Comparison of ENCODE assay signal across 9 cellular contexts in genomic region chr19:48806818-48807589, GRCh38. TPM values are rescaled to one million over a fixed set of nuclear protein-coding genes. Genes with fewer than 3 reads are reported as not detected.
DNase-seq lines count a peak whose midpoint lies in the region; ATAC-seq, FAIRE-seq and TF ChIP-seq lines count a peak whose summit lies in the region.
"Had no signal": no experiment of that assay in that cellular context is flagged by ENCODE, and none has a peak within 500 bp of the region (broad histone marks: within the 10 kb centered on the region; RNA-seq: fewer than 3 reads in every experiment).

No MANE protein-coding gene starts in this region.

- POLR2A ChIA-PET in A549 (lab: Yijun Ruan, JAX): interaction anchor here (1.1 to 2.2 kb wide), 3 partner anchors 11 to 172 kb away, joined by 3 to 9 read pairs (median 3); partner anchors contain the start of gene PPP1R15A

- no peak overlapping the region for H3K9ac ChIP-seq in GM23248

- H4K20me1 ChIP-seq in GM23248 (ENCODE audit: insufficient read depth): no peaks in the 10 kb centered on the region

- no peak for TF ChIP-seq EP300 in A549 (IDR thresholded peaks at IDR 0.05)

- no peak for TF ChIP-seq POLR2A in A549 (IDR thresholded peaks at IDR 0.05; ENCODE audit: low read length)

- H3F3A ChIP-seq in GM23248 (ENCODE audit: insufficient read depth): no peaks in the 10 kb centered on the region

- H3K27me3 ChIP-seq in GM23248 (replicated peaks; ENCODE audit: insufficient read depth): no peaks in the 10 kb centered on the region

- no peak overlapping the region for H3K4me2 ChIP-seq in A549
- H3K4me2 ChIP-seq in GM23248 (ENCODE audit: unreplicated experiment): no peak overlapping the region

- TF ChIP-seq RAD21 in A549 (conservative IDR thresholded peaks at IDR 0.05 in 1 of 2, IDR thresholded peaks at IDR 0.05 in 1 of 2): no peak

- H3K36me3 ChIP-seq in GM23248 (ENCODE audit: low read depth): no peaks in the 10 kb centered on the region

- DNase-seq in A549 (ENCODE audit: low read depth in 1 of 2, low spot score in 1 of 2): peak in 1 of 2 experiments; percentile 76
- peak; percentile 73 for DNase-seq in GM23248
- DNase-seq in left lobe of liver (ENCODE audit: low spot score): peak; percentile 92
- no peak for DNase-seq in NCI-H226
- DNase-seq in KBM-7: no peak
- no peak for DNase-seq in GM19238 (ENCODE audit: insufficient read length, low spot score)

- H3K79me2 ChIP-seq in GM23248 (ENCODE audit: insufficient read depth): no peaks in the 10 kb centered on the region

- H3K9me2 ChIP-seq in GM23248 (ENCODE audit: insufficient read depth): no peaks in the 10 kb centered on the region

- FAIRE-seq in A549 (lab: Jason Lieb, UNC): no peak

- H3K27ac ChIP-seq in A549: no peak overlapping the region
- H3K27ac ChIP-seq in GM23248: no peak overlapping the region
- H3K27ac ChIP-seq in angular gyrus (ENCODE audit: low read depth, low read length): peak overlapping the region; percentile 81

- no peak overlapping the region for H2AFZ ChIP-seq in GM23248

- no peak for TF ChIP-seq CTCF in A549 (IDR thresholded peaks at IDR 0.05)

- WGBS in A549 (ENCODE audit: missing lambda C conversion rate): 78% methylated on average over 17 of the region's 17 CpGs
- WGBS in GM23248 (ENCODE audit: low coverage in 1 of 2, low lambda C conversion rate in 2 of 2, missing lambda C conversion rate in 2 of 2), 2 experiments: 63 to 69% methylated on average over 15 to 17 of the region's 17 CpGs

- ATAC-seq in A549 (peak; percentile 65 to 74), left lobe of liver (peak; percentile 73), HG03196 (IDR thresholded peaks at IDR 0.05; ENCODE audit: unreplicated experiment) (no peak)

- CTCF ChIA-PET in A549 (lab: Yijun Ruan, JAX): interaction anchor here (0.8 to 9.7 kb wide), 10 partner anchors 10 to 418 kb away, joined by 3 to 138 read pairs (median 6); partner anchors contain the start of gene HSD17B14

- H3K4me1 ChIP-seq in A549 (peaks cover 9% of the 10 kb centered on the region), GM23248 (ENCODE audit: insufficient read depth) (no peaks in the 10 kb centered on the region)

- no peaks in the 10 kb centered on the region for H3K9me3 ChIP-seq in A549
- no peaks in the 10 kb centered on the region for H3K9me3 ChIP-seq in GM23248 (ENCODE audit: low read depth)

- H3K4me3 ChIP-seq in A549 (no peak overlapping the region), GM23248 (no peak overlapping the region)

- in situ Hi-C loops in GM23248 (cut with MboI): no loop called here
- in situ Hi-C loops in KBM-7 (cut with MboI; ENCODE audit: low pct_unique_long_range_greater_than_20kb, low sequenced_read_pairs): no loop called here

TF ChIP-seq in A549, 52 proteins besides CTCF, POLR2A, EP300 and RAD21:
- TF ChIP-seq KDM1A (IDR thresholded peaks at IDR 0.05; ENCODE audit: low read depth) (no peak), EHF (CRISPR knock-in tag; IDR thresholded peaks at IDR 0.05) (no peak), PBX3 (IDR thresholded peaks at IDR 0.05) (no peak), MAFK (IDR thresholded peaks at IDR 0.05; ENCODE audit: partially characterized antibody) (peak; percentile 87), GATA3 (IDR thresholded peaks at IDR 0.05; ENCODE audit: borderline replicate concordance) (no peak), HES2 (IDR thresholded peaks at IDR 0.05) (no peak), EHMT2 (IDR thresholded peaks at IDR 0.05; ENCODE audit: low read depth) (no peak), NFE2L2 (conservative IDR thresholded peaks at IDR 0.05; ENCODE audit: low read length) (no peak)
- TF ChIP-seq, protein P1, sequence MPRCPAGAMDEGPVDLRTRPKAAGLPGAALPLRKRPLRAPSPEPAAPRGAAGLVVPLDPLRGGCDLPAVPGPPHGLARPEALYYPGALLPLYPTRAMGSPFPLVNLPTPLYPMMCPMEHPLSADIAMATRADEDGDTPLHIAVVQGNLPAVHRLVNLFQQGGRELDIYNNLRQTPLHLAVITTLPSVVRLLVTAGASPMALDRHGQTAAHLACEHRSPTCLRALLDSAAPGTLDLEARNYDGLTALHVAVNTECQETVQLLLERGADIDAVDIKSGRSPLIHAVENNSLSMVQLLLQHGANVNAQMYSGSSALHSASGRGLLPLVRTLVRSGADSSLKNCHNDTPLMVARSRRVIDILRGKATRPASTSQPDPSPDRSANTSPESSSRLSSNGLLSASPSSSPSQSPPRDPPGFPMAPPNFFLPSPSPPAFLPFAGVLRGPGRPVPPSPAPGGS (IDR thresholded peaks at IDR 0.05): no peak
TF ChIP-seq in A549: peak in this region for 1.

RNA-seq across cellular contexts. Expression of gene BCAT2, which starts 3.8 kb away (rescaled TPM):
- polyA plus RNA-seq in A549 (2011; rRNA removed): 30.4 and 31.9 TPM in 2 replicates
- 93.7 and 119 TPM in 2 replicates for polyA plus RNA-seq in A549 (2012; cell fraction: cytosol; rRNA removed)
- 166 and 195 TPM in 2 replicates for polyA plus RNA-seq in A549 (2012; cell fraction: nucleus; rRNA removed)
- 46.4 to 47.9 TPM (median 47.2 TPM) in 3 replicates for polyA plus RNA-seq in A549 (2017; fragmentation: RNase III; extraction: RNeasy Plus Mini Kit Qiagen cat#74134 plus additional on column Dnase treatment)
- 35.4 and 36.8 TPM in 2 replicates for polyA minus RNA-seq in A549 (2011; rRNA and poly(A)+ RNA removed)
- 29.7 and 34.7 TPM in 2 replicates for total RNA-seq in GM23248 (2014; rRNA removed; shearing (Covaris generic))
- 48.5 and 51.2 TPM in 2 replicates for polyA plus RNA-seq in GM23248 (2016; fragmentation: Nextera tagmentation; extraction: Ambion mirVana)
- total RNA-seq in left lobe of liver: 21.7 TPM

RNA-seq across cellular contexts. Expression of gene HSD17B14, which starts 29.3 kb away (rescaled TPM):
- polyA plus RNA-seq in A549 (2011; rRNA removed) (8.1 and 11.1 TPM in 2 replicates), A549 (2017; fragmentation: RNase III; extraction: RNeasy Plus Mini Kit Qiagen cat#74134 plus additional on column Dnase treatment) (10.6 to 20.9 TPM (median 19.5 TPM) in 3 replicates), GM23248 (2016; fragmentation: Nextera tagmentation; extraction: Ambion mirVana) (3.7 and 4.4 TPM in 2 replicates)
- 13.6 and 15.8 TPM in 2 replicates for polyA plus RNA-seq in A549 (2012; cell fraction: cytosol; rRNA removed)
- 19.8 and 22.5 TPM in 2 replicates for polyA plus RNA-seq in A549 (2012; cell fraction: nucleus; rRNA removed)
- polyA minus RNA-seq in A549 (2011; rRNA and poly(A)+ RNA removed): 5.8 TPM in 2 replicates
- total RNA-seq in GM23248 (2014; rRNA removed; shearing (Covaris generic)): 2.6 and 3.9 TPM in 2 replicates
- 15.7 TPM for total RNA-seq in left lobe of liver

RNA-seq across cellular contexts. Expression of gene FGF21, which starts 51.7 kb away (rescaled TPM):
- polyA plus RNA-seq in A549 (2011; rRNA removed) (0.06 TPM in 1 of 2 replicates, not detected in the other), A549 (2017; fragmentation: RNase III; extraction: RNeasy Plus Mini Kit Qiagen cat#74134 plus additional on column Dnase treatment) (not detected in 3 replicates), GM23248 (2016; fragmentation: Nextera tagmentation; extraction: Ambion mirVana) (not detected in 2 replicates)
- not detected in 2 replicates for polyA plus RNA-seq in A549 (2012; cell fraction: cytosol; rRNA removed)
- 0.16 TPM in 1 of 2 replicates, not detected in the other for polyA plus RNA-seq in A549 (2012; cell fraction: nucleus; rRNA removed)
- polyA minus RNA-seq in A549 (2011; rRNA and poly(A)+ RNA removed): not detected in 2 replicates
- not detected in 2 replicates for total RNA-seq in GM23248 (2014; rRNA removed; shearing (Covaris generic))
- total RNA-seq in left lobe of liver: 0.75 TPM
- total RNA-seq: NCI-H460 had no signal

RNA-seq across cellular contexts. Expression of gene FUT1, which starts 54.6 kb away (rescaled TPM):
- polyA plus RNA-seq in A549 (2011; rRNA removed) (1.4 and 1.5 TPM in 2 replicates), A549 (2017; fragmentation: RNase III; extraction: RNeasy Plus Mini Kit Qiagen cat#74134 plus additional on column Dnase treatment) (0.05 to 0.13 TPM (median 0.09 TPM) in 3 replicates), GM23248 (2016; fragmentation: Nextera tagmentation; extraction: Ambion mirVana) (not detected in 2 replicates)
- 0.17 and 0.21 TPM in 2 replicates for polyA plus RNA-seq in A549 (2012; cell fraction: cytosol; rRNA removed)
- 0.20 and 0.55 TPM in 2 replicates for polyA plus RNA-seq in A549 (2012; cell fraction: nucleus; rRNA removed)
- polyA minus RNA-seq in A549 (2011; rRNA and poly(A)+ RNA removed): 1.0 and 1.1 TPM in 2 replicates
- not detected in 2 replicates for total RNA-seq in GM23248 (2014; rRNA removed; shearing (Covaris generic))
- 0.43 TPM for total RNA-seq in left lobe of liver

Comparison
In these comparisons a context has a peak if more than half of its experiments do, and no peak if none do; other contexts are left out.
1. DNase-seq: peak in GM23248 (single experiment) and left lobe of liver (single experiment); none in NCI-H226 (single experiment), KBM-7 (single experiment) and GM19238 (single experiment).